ENCODE assay signal across 9 cellular contexts in genomic region chr2:1546023-1546591, GRCh38.
A peak's percentile ranks its signal among the peaks of the same experiment; 100 is the strongest.
DNase-seq lines count a peak whose midpoint lies in the region; ATAC-seq, FAIRE-seq and TF ChIP-seq lines count a peak whose summit lies in the region.
"Had no signal": no experiment of that assay in that cellular context is flagged by ENCODE, and none has a peak within 500 bp of the region (broad histone marks: within the 10 kb centered on the region; RNA-seq: fewer than 3 reads in every experiment).

No MANE protein-coding gene starts in this region.

- H3K27me3 ChIP-seq in pancreas = no peaks in the 10 kb centered on the region

- H3K9me3 Mint-ChIP-seq in natural killer cell = peaks cover 0 to 2% of the 10 kb centered on the region in 2 donors
- H3K9me3 Mint-ChIP-seq in natural killer cell treated with Interleukin-12 subunit alpha and Interleukin-12 subunit beta and Interleukin-15 and Interleukin-18, amount 100 ng/mL, for 72 hours = no peaks in the 10 kb centered on the region
- H3K9me3 Mint-ChIP-seq in activated CD4-positive, alpha-beta T cell treated with anti-CD3 and anti-CD28 coated beads, Interleukin-2, amount 10 ng/mL, durations not matched to agents 24 days and 14 days = no peaks in the 10 kb centered on the region
- H3K9me3 Mint-ChIP-seq in stimulated activated effector memory CD8-positive, alpha-beta T cell treated with anti-CD3 and anti-CD28 coated beads, Interleukin-12 subunit alpha, Interleukin-12 subunit beta, amount 100 ng/mL, for 72 hours = no peaks in the 10 kb centered on the region
- H3K9me3 Mint-ChIP-seq: central memory CD8-positive, alpha-beta T cell had no signal

- WGBS in pancreas, 2 donors = 16 to 21% methylated on average over 14 of the region's 14 CpGs

- no peaks in the 10 kb centered on the region for H3K36me3 ChIP-seq in pancreas

- no peak for FAIRE-seq in pancreas (lab: Jason Lieb, UNC)

- no peak overlapping the region for H3K27ac Mint-ChIP-seq in natural killer cell
- no peak overlapping the region for H3K27ac Mint-ChIP-seq in natural killer cell treated with Interleukin-12 subunit alpha and Interleukin-12 subunit beta and Interleukin-15 and Interleukin-18, amount 100 ng/mL, for 72 hours
- H3K27ac Mint-ChIP-seq in activated CD4-positive, alpha-beta T cell treated with anti-CD3 and anti-CD28 coated beads, Interleukin-2, amount 10 ng/mL, durations not matched to agents 24 days and 14 days = peak overlapping the region; percentile 48
- H3K27ac Mint-ChIP-seq in stimulated activated effector memory CD8-positive, alpha-beta T cell treated with anti-CD3 and anti-CD28 coated beads, Interleukin-12 subunit alpha, Interleukin-12 subunit beta, amount 100 ng/mL, for 72 hours = no peak overlapping the region

- no peaks in the 10 kb centered on the region for H3K4me1 ChIP-seq in pancreas

- H3K27ac ChIP-seq in pancreas = no peak overlapping the region

- no peaks in the 10 kb centered on the region for H3K9me3 ChIP-seq in pancreas

- H3K4me1 Mint-ChIP-seq in natural killer cell = peaks cover 6 to 12% of the 10 kb centered on the region in 2 donors
- H3K4me1 Mint-ChIP-seq in natural killer cell treated with Interleukin-12 subunit alpha and Interleukin-12 subunit beta and Interleukin-15 and Interleukin-18, amount 100 ng/mL, for 72 hours (ENCODE audit: low read depth in 2 of 2) = peaks cover 5 to 8% of the 10 kb centered on the region in 2 donors
- peaks cover 7% of the 10 kb centered on the region for H3K4me1 Mint-ChIP-seq in activated CD4-positive, alpha-beta T cell treated with anti-CD3 and anti-CD28 coated beads, Interleukin-2, amount 10 ng/mL, durations not matched to agents 24 days and 14 days
- no peaks in the 10 kb centered on the region for H3K4me1 Mint-ChIP-seq in stimulated activated effector memory CD8-positive, alpha-beta T cell treated with anti-CD3 and anti-CD28 coated beads, Interleukin-12 subunit alpha, Interleukin-12 subunit beta, amount 100 ng/mL, for 72 hours
- H3K4me1 Mint-ChIP-seq: central memory CD8-positive, alpha-beta T cell had no signal

- H3K27me3 Mint-ChIP-seq in natural killer cell (ENCODE audit: low read depth in 2 of 2) = peaks cover 6 to 9% of the 10 kb centered on the region in 2 donors
- peaks cover 0 to 14% of the 10 kb centered on the region in 2 donors for H3K27me3 Mint-ChIP-seq in natural killer cell treated with Interleukin-12 subunit alpha and Interleukin-12 subunit beta and Interleukin-15 and Interleukin-18, amount 100 ng/mL, for 72 hours
- peaks cover under 1% of the 10 kb centered on the region for H3K27me3 Mint-ChIP-seq in activated CD4-positive, alpha-beta T cell treated with anti-CD3 and anti-CD28 coated beads, Interleukin-2, amount 10 ng/mL, durations not matched to agents 24 days and 14 days

- ATAC-seq in natural killer cell (no peak), pancreas (peak; percentile 63 to 82 (median 76)), GM18867 (IDR thresholded peaks at IDR 0.05; ENCODE audit: unreplicated experiment) (no peak)
- ATAC-seq in natural killer cell treated with Interleukin-12 subunit alpha and Interleukin-12 subunit beta and Interleukin-15 and Interleukin-18, amount 100 ng/mL, for 72 hours = no peak
- no peak for ATAC-seq in stimulated activated effector memory CD8-positive, alpha-beta T cell treated with anti-CD3 and anti-CD28 coated beads, Interleukin-12 subunit alpha, Interleukin-12 subunit beta, amount 100 ng/mL, for 72 hours

- intact Hi-C loops in natural killer cell (cut with micrococcal nuclease) = loop anchor here (5.0 kb wide), 1 partner anchor 829 kb away; no protein-coding TSS in a partner anchor
- intact Hi-C loops in activated CD4-positive, alpha-beta T cell treated with anti-CD3 and anti-CD28 coated beads, Interleukin-2, amount 10 ng/mL, durations not matched to agents 24 days and 14 days (cut with micrococcal nuclease) = loop anchor here (2.0 kb wide), 1 partner anchor 691 kb away; no protein-coding TSS in a partner anchor
- intact Hi-C loops in pancreas (cut with DNase I) = loop anchor here in 2 of 3 donors (5.0 to 10.0 kb wide), 5 partner anchors 321 to 831 kb away; partner anchors contain the start of gene SNTG2 (in 1 of the 2)

- H3K4me3 ChIP-seq in pancreas = no peak overlapping the region

- DNase-seq in natural killer cell (no peak), NCI-H1694 treated with DMSO at 0.1 percent for 48 hours (lab: John Stamatoyannopoulos, UW) (peak; percentile 39), fibroblast of peridontal ligament (ENCODE audit: extremely low read depth) (peak; percentile 72), pancreas (peak in 2 of 6 donors; percentile 17 to 63)
- DNase-seq in natural killer cell treated with Interleukin-12 subunit alpha and Interleukin-12 subunit beta and Interleukin-15 and Interleukin-18, amount 100 ng/mL, for 72 hours (ENCODE audit: low spot score) = no peak
- peak; percentile 79 for DNase-seq in activated CD4-positive, alpha-beta T cell treated with anti-CD3 and anti-CD28 coated beads, Interleukin-2, amount 10 ng/mL, durations not matched to agents 24 days and 14 days
- DNase-seq in stimulated activated effector memory CD8-positive, alpha-beta T cell treated with anti-CD3 and anti-CD28 coated beads, Interleukin-12 subunit alpha, Interleukin-12 subunit beta, amount 100 ng/mL, for 72 hours (ENCODE audit: low spot score in 2 of 2) = no peak

- H3K36me3 Mint-ChIP-seq in natural killer cell = no peaks in the 10 kb centered on the region
- H3K36me3 Mint-ChIP-seq in natural killer cell treated with Interleukin-12 subunit alpha and Interleukin-12 subunit beta and Interleukin-15 and Interleukin-18, amount 100 ng/mL, for 72 hours = no peaks in the 10 kb centered on the region
- no peaks in the 10 kb centered on the region for H3K36me3 Mint-ChIP-seq in activated CD4-positive, alpha-beta T cell treated with anti-CD3 and anti-CD28 coated beads, Interleukin-2, amount 10 ng/mL, durations not matched to agents 24 days and 14 days (ENCODE audit: low read depth)
- no peaks in the 10 kb centered on the region for H3K36me3 Mint-ChIP-seq in stimulated activated effector memory CD8-positive, alpha-beta T cell treated with anti-CD3 and anti-CD28 coated beads, Interleukin-12 subunit alpha, Interleukin-12 subunit beta, amount 100 ng/mL, for 72 hours

- TF ChIP-seq CTCF in natural killer cell (IDR thresholded peaks at IDR 0.05) (peak; percentile 28), pancreas (IDR thresholded peaks at IDR 0.05) (peak; percentile 59 to 82 (median 71))

- H3K4me3 Mint-ChIP-seq in natural killer cell = no peak overlapping the region
- no peak overlapping the region for H3K4me3 Mint-ChIP-seq in natural killer cell treated with Interleukin-12 subunit alpha and Interleukin-12 subunit beta and Interleukin-15 and Interleukin-18, amount 100 ng/mL, for 72 hours
- H3K4me3 Mint-ChIP-seq in activated CD4-positive, alpha-beta T cell treated with anti-CD3 and anti-CD28 coated beads, Interleukin-2, amount 10 ng/mL, durations not matched to agents 24 days and 14 days = no peak overlapping the region
- H3K4me3 Mint-ChIP-seq in stimulated activated effector memory CD8-positive, alpha-beta T cell treated with anti-CD3 and anti-CD28 coated beads, Interleukin-12 subunit alpha, Interleukin-12 subunit beta, amount 100 ng/mL, for 72 hours = no peak overlapping the region
- H3K4me3 Mint-ChIP-seq: central memory CD8-positive, alpha-beta T cell had no signal

Comparison
In these comparisons a context has a peak if more than half of its experiments do, and no peak if none do; other contexts are left out.
1. ATAC-seq: peak in pancreas (4 of 4); none in natural killer cell (0 of 3), natural killer cell treated with Interleukin-12 subunit alpha and Interleukin-12 subunit beta and Interleukin-15 and Interleukin-18, amount 100 ng/mL, for 72 hours (0 of 2), GM18867 (single experiment) and stimulated activated effector memory CD8-positive, alpha-beta T cell treated with anti-CD3 and anti-CD28 coated beads, Interleukin-12 subunit alpha, Interleukin-12 subunit beta, amount 100 ng/mL, for 72 hours (single experiment).
2. DNase-seq: peak in NCI-H1694 treated with DMSO at 0.1 percent for 48 hours (single experiment), activated CD4-positive, alpha-beta T cell treated with anti-CD3 and anti-CD28 coated beads, Interleukin-2, amount 10 ng/mL, durations not matched to agents 24 days and 14 days (single experiment) and fibroblast of peridontal ligament (single experiment); none in natural killer cell (single experiment), natural killer cell treated with Interleukin-12 subunit alpha and Interleukin-12 subunit beta and Interleukin-15 and Interleukin-18, amount 100 ng/mL, for 72 hours (single experiment) and stimulated activated effector memory CD8-positive, alpha-beta T cell treated with anti-CD3 and anti-CD28 coated beads, Interleukin-12 subunit alpha, Interleukin-12 subunit beta, amount 100 ng/mL, for 72 hours (0 of 2).